ENCODE assay signal across 9 cellular contexts in genomic region chr19:970695-971094, GRCh38. TPM values are rescaled to one million over a fixed set of nuclear protein-coding genes. Genes with fewer than 3 reads are reported as not detected.
DNase-seq lines count a peak whose midpoint lies in the region; ATAC-seq and TF ChIP-seq lines count a peak whose summit lies in the region.
"Had no signal": no experiment of that assay in that cellular context is flagged by ENCODE, and none has a peak within 500 bp of the region (broad histone marks: within the 10 kb centered on the region; RNA-seq: fewer than 3 reads in every experiment).

No MANE protein-coding gene starts in this region.

- H3K4me1 Mint-ChIP-seq in T-helper 17 cell: no peaks in the 10 kb centered on the region

- TF ChIP-seq CTCF in 22Rv1 (IDR thresholded peaks at IDR 0.05) (peak; percentile 76), GM10248 (IDR thresholded peaks at IDR 0.05; ENCODE audit: control extremely low read depth, extremely low read depth, low read depth, missing control alignments) (peak; percentile 50), hepatocyte (IDR thresholded peaks at IDR 0.05; ENCODE audit: poor library complexity) (peak; percentile 54)

- POLR2A ChIA-PET in GM10248 (lab: Yijun Ruan, JAX): no interaction called here

- peaks cover 32% of the 10 kb centered on the region for H3K79me2 ChIP-seq in hepatocyte

- WGBS in hepatocyte (ENCODE audit: low lambda C conversion rate, missing lambda C conversion rate): 97% methylated on average over 14 of the region's 14 CpGs

- H3K4me2 ChIP-seq in hepatocyte: no peak overlapping the region

- no peaks in the 10 kb centered on the region for H4K20me1 ChIP-seq in hepatocyte (ENCODE audit: insufficient read depth, poor library complexity, severe bottlenecking)

- no peaks in the 10 kb centered on the region for H3K4me1 ChIP-seq in hepatocyte (ENCODE audit: insufficient read depth)

- H3K4me3 ChIP-seq in hepatocyte: no peak overlapping the region

- H3K9me3 ChIP-seq in T-helper 17 cell (ENCODE audit: control insufficient read depth, low read length, poor library complexity, severe bottlenecking) (peaks cover 3% of the 10 kb centered on the region), hepatocyte (ENCODE audit: low read depth) (no peaks in the 10 kb centered on the region)

- H3K9me2 ChIP-seq in hepatocyte (replicated peaks; ENCODE audit: insufficient read depth): no peaks in the 10 kb centered on the region

- no peak overlapping the region for H2AFZ ChIP-seq in hepatocyte

- peaks cover 3% of the 10 kb centered on the region for H3K36me3 Mint-ChIP-seq in T-helper 17 cell (ENCODE audit: low read depth)

- H3K27me3 ChIP-seq in hepatocyte: no peaks in the 10 kb centered on the region

- DNase-seq in GM10248 (ENCODE audit: extremely low spot score) (no peak), T-helper 17 cell (no peak), hepatocyte (ENCODE audit: low spot score) (peak; percentile 45), cerebellum (ENCODE audit: low spot score) (no peak), kidney glomerular epithelial cell (lab: John Stamatoyannopoulos, UW) (no peak), NCI-H2107 (lab: John Stamatoyannopoulos, UW) (no peak)
- DNase-seq in activated CD4-positive, alpha-beta T cell treated with anti-CD3 and anti-CD28 coated beads for 4 hours: no peak
- DNase-seq: NCI-H2171 treated with DMSO at 0.1 percent for 48 hours had no signal

- H3K36me3 ChIP-seq in hepatocyte (replicated peaks; ENCODE audit: insufficient read depth, low read depth): peaks cover 6% of the 10 kb centered on the region

- ATAC-seq in T-helper 17 cell: no peak

- H3K27ac ChIP-seq in 22Rv1: no peak overlapping the region
- no peak overlapping the region for H3K27ac ChIP-seq in hepatocyte

- CTCF ChIA-PET in GM10248 (lab: Yijun Ruan, JAX): interaction anchor here (0.8 to 2.3 kb wide), 9 partner anchors 11 to 107 kb away, joined by 3 to 9 read pairs (median 3); partner anchors contain the start of genes RNU6-9 and WDR18

- H3K27ac Mint-ChIP-seq in T-helper 17 cell: peak overlapping the region; percentile 27

- H3K27me3 Mint-ChIP-seq in T-helper 17 cell: no peaks in the 10 kb centered on the region

- H3K4me3 Mint-ChIP-seq in T-helper 17 cell: peak overlapping the region; percentile 66

RNA-seq across cellular contexts. Expression of gene WDR18, which starts 13.4 kb away (rescaled TPM):
- total RNA-seq in T-helper 17 cell (10 to 100 TPM; 18.2 to 42.8 TPM), hepatocyte (57.8 and 60.0 TPM in 2 replicates), cerebellum (30.9 TPM)
- 160 and 169 TPM in 2 replicates for polyA plus RNA-seq in hepatocyte

RNA-seq across cellular contexts. Expression of gene GRIN3B, which starts 29.5 kb away (rescaled TPM):
- 1 to 10 TPM in 1 of 2 donors, not detected in 1; 1.8 TPM for total RNA-seq in T-helper 17 cell
- total RNA-seq in hepatocyte: 0.30 and 0.64 TPM in 2 replicates
- 0.48 and 0.49 TPM in 2 replicates for polyA plus RNA-seq in hepatocyte
- total RNA-seq in cerebellum: not detected

RNA-seq across cellular contexts. Expression of gene ARID3A, which starts 44.9 kb away (rescaled TPM):
- total RNA-seq in T-helper 17 cell (10 to 100 TPM in 1 of 2 donors, 1 to 10 TPM in 1; 8.1 to 11.8 TPM), hepatocyte (95.9 and 122 TPM in 2 replicates), cerebellum (7.7 TPM)
- 180 and 203 TPM in 2 replicates for polyA plus RNA-seq in hepatocyte

RNA-seq across cellular contexts. Expression of gene TMEM259, which starts 50.2 kb away (rescaled TPM):
- total RNA-seq in T-helper 17 cell (100 to 1,000 TPM; 270 to 318 TPM), hepatocyte (108 and 169 TPM in 2 replicates), cerebellum (37.5 TPM)
- polyA plus RNA-seq in hepatocyte: 311 and 383 TPM in 2 replicates

RNA-seq across cellular contexts. Expression of gene RNU6-2, which starts 50.6 kb away (rescaled TPM):
- total RNA-seq in T-helper 17 cell (not detected), hepatocyte (not detected in 2 replicates), cerebellum (not detected)
- not detected in 2 replicates for polyA plus RNA-seq in hepatocyte
